ENCODE assay signal across 9 cellular contexts in the genomic region with DNA sequence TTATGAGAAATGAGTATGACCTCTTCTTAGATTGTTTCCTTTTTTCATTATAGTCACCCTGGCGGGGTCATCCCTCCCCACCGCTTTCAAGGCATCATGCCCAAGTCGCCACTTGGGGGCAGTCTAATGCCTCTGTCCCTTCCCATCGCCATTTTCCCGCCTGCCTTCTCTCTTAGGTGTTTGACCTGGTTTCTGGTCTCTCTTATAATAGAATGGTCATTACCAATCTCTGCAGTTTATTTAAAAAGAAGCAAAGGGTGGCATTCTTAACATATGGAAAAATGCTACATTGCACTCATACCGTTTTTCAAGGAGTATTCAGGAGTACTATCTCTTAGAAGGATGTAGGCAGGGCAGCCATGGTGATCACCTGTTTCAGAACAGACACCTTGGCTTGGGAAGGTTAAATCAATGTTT. TPM values are rescaled to one million over a fixed set of nuclear protein-coding genes. Genes with fewer than 3 reads are reported as not detected.
DNase-seq lines count a peak whose midpoint lies in the region; ATAC-seq and TF ChIP-seq lines count a peak whose summit lies in the region.
"Had no signal": no experiment of that assay in that cellular context is flagged by ENCODE, and none has a peak within 500 bp of the region (broad histone marks: within the 10 kb centered on the region; RNA-seq: fewer than 3 reads in every experiment).

No MANE protein-coding gene starts in this region.

- H3K4me3 ChIP-seq in AG04450 (ENCODE audit: low read depth, low read length) (no peak overlapping the region), osteoblast (ENCODE audit: insufficient read depth, low read length) (no peak overlapping the region)

- ATAC-seq in GM18870 (IDR thresholded peaks at IDR 0.05; ENCODE audit: unreplicated experiment), result peak; percentile 55

- H3K27me3 Mint-ChIP-seq in type B pancreatic cell, result no peaks in the 10 kb centered on the region

- CTCF ChIA-PET in AG04450 (lab: Charles Lee), result interaction anchor here (0.7 to 6.5 kb wide), 21 partner anchors 8 to 636 kb away, joined by 3 to 93 read pairs (median 4); no protein-coding TSS in a partner anchor

- H3K27me3 ChIP-seq in AG04450 (ENCODE audit: control insufficient read depth, insufficient read depth, low read length) (no peaks in the 10 kb centered on the region), osteoblast (ENCODE audit: insufficient read depth, low read length) (no peaks in the 10 kb centered on the region)

- peak overlapping the region; percentile 13 for H3K27ac Mint-ChIP-seq in type B pancreatic cell
- H3K27ac Mint-ChIP-seq: stimulated activated naive CD8-positive, alpha-beta T cell treated with anti-CD3 and anti-CD28 coated beads, Interleukin-15, Interleukin-2, amounts not matched to agents 100 ng/mL and 50 ng/mL, for 24 hours had no signal

- no peaks in the 10 kb centered on the region for H3K79me2 ChIP-seq in osteoblast (ENCODE audit: insufficient read depth, low read length)

- no peaks in the 10 kb centered on the region for H3K9me3 Mint-ChIP-seq in type B pancreatic cell
- H3K9me3 Mint-ChIP-seq: stimulated activated naive CD8-positive, alpha-beta T cell treated with anti-CD3 and anti-CD28 coated beads, Interleukin-15, Interleukin-2, amounts not matched to agents 100 ng/mL and 50 ng/mL, for 24 hours had no signal

- peaks cover 7% of the 10 kb centered on the region for H3K4me1 ChIP-seq in osteoblast (ENCODE audit: insufficient read depth, low read length)

- POLR2A ChIA-PET in AG04450 (lab: Yijun Ruan, JAX), result no interaction called here

- H3K4me2 ChIP-seq in osteoblast (ENCODE audit: insufficient read depth, low read length), result no peak overlapping the region

- H4K20me1 ChIP-seq in osteoblast (ENCODE audit: insufficient read depth, low read length), result no peaks in the 10 kb centered on the region

- H3K4me3 Mint-ChIP-seq in type B pancreatic cell, result no peak overlapping the region
- H3K4me3 Mint-ChIP-seq: stimulated activated naive CD8-positive, alpha-beta T cell treated with anti-CD3 and anti-CD28 coated beads, Interleukin-15, Interleukin-2, amounts not matched to agents 100 ng/mL and 50 ng/mL, for 24 hours had no signal

- H3K9me3 ChIP-seq in AG04450 (ENCODE audit: control insufficient read depth, insufficient read depth, low read length) (no peaks in the 10 kb centered on the region), osteoblast (ENCODE audit: low read depth, low read length) (no peaks in the 10 kb centered on the region)

- no peak overlapping the region for H3K27ac ChIP-seq in AG04450 (ENCODE audit: low read depth, low read length)
- H3K27ac ChIP-seq in osteoblast (ENCODE audit: low read depth, low read length), result no peak overlapping the region

- H3K4me1 Mint-ChIP-seq in type B pancreatic cell (ENCODE audit: unreplicated experiment), result peaks cover 11% of the 10 kb centered on the region

- H2AFZ ChIP-seq in osteoblast (ENCODE audit: low read length), result no peak overlapping the region

- no peak for DNase-seq in AG04450 (ENCODE audit: low read depth, low spot score)
- DNase-seq in LoVo (ENCODE audit: low spot score), result peak; percentile 29
- DNase-seq in RKO (ENCODE audit: low spot score), result peak; percentile 33
- DNase-seq in activated T-helper 1 cell treated with Interleukin-2 at 50 U/mL for 16 hours (ENCODE audit: low read depth), result peak; percentile 26
- peak; percentile 27 for DNase-seq in fibroblast of the conjunctiva (ENCODE audit: low read depth)
- peak; percentile 66 for DNase-seq in osteoblast (ENCODE audit: insufficient read length, low spot score, missing footprints)
- no peak for DNase-seq in type B pancreatic cell (ENCODE audit: extremely low spot score, unreplicated experiment)

- no peaks in the 10 kb centered on the region for H3K36me3 ChIP-seq in osteoblast (ENCODE audit: insufficient read depth, low read length)

- H3K36me3 Mint-ChIP-seq in type B pancreatic cell, result no peaks in the 10 kb centered on the region

- peak; percentile 88 for TF ChIP-seq CTCF in AG04450 (IDR thresholded peaks at IDR 0.05; ENCODE audit: low read depth, low read length)
- TF ChIP-seq CTCF in osteoblast (IDR thresholded peaks at IDR 0.05; ENCODE audit: extremely low read depth, low read depth, low read length), result peak; percentile 97
- TF ChIP-seq CTCF in type B pancreatic cell (conservative IDR thresholded peaks at IDR 0.05), result peak; percentile 96

RNA-seq across cellular contexts. Expression of gene OVAAL, which starts 25.2 kb away (rescaled TPM):
- polyA plus RNA-seq in AG04450 (2011; rRNA removed), result not detected in 2 replicates
- polyA minus RNA-seq in AG04450 (2011; rRNA and poly(A)+ RNA removed), result not detected in 2 replicates
- total RNA-seq in osteoblast, result not detected in 2 replicates
- not detected in 2 replicates for total RNA-seq in type B pancreatic cell (ENCODE audit: low replicate concordance)

RNA-seq across cellular contexts. Expression of gene ACBD6, which starts 31.2 kb away (rescaled TPM):
- polyA plus RNA-seq in AG04450 (2011; rRNA removed), result 84.1 and 87.6 TPM in 2 replicates
- 77.4 and 91.3 TPM in 2 replicates for polyA minus RNA-seq in AG04450 (2011; rRNA and poly(A)+ RNA removed)
- total RNA-seq in osteoblast, result 55.1 and 55.7 TPM in 2 replicates
- 37.2 and 49.1 TPM in 2 replicates for total RNA-seq in type B pancreatic cell (ENCODE audit: low replicate concordance)

Comparison
In these comparisons a context has a peak if more than half of its experiments do, and no peak if none do; other contexts are left out.
1. DNase-seq: peak in LoVo (single experiment), RKO (single experiment), activated T-helper 1 cell treated with Interleukin-2 at 50 U/mL for 16 hours (single experiment), fibroblast of the conjunctiva (single experiment) and osteoblast (single experiment); none in AG04450 (single experiment) and type B pancreatic cell (single experiment).
2. Peak in every context shown above with its lines, with median percentiles within 50 percentile points of each other: CTCF ChIP-seq.